Comparison of ENCODE assay signal across 9 cellular contexts in the genomic region with DNA sequence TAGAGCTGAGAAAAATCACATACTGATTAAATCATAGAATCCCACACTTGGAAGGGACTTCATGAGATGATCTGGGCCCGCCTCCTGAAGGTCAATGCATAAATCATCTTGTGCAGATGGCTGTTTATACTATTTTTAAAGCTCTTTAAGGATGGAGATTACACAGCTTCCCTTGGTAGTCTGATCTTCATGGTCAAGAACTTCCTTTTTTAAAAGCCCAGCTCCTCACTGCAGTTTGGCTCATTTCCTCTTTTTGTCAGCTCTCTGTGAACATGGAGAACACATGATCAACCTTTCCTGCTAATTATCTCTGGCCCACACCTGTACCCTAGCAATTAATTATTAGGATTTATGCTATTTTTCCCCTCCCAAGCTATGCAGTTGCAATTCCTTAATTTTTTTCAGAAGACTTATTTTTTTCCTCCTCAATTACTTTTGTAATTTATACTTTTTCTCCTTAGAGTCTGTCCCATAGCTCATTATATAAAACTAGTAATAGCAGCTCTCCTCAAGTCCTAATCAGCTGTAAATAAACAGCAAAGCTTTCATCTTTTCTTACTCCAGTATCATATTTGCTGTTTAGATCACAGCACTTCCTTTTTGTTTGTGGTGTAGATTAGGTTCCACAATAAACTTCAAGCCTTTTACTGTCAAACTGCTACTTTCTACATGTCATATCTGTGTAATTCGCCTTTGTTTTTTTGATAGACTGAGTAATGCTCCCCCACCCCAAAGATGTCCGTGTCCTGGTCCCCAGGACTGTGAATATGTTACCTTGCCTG. TPM values are rescaled to one million over a fixed set of nuclear protein-coding genes. Genes with fewer than 3 reads are reported as not detected.
DNase-seq lines count a peak whose midpoint lies in the region; ATAC-seq and TF ChIP-seq lines count a peak whose summit lies in the region.
"Had no signal": no experiment of that assay in that cellular context is flagged by ENCODE, and none has a peak within 500 bp of the region (broad histone marks: within the 10 kb centered on the region; RNA-seq: fewer than 3 reads in every experiment).

No MANE protein-coding gene starts in this region.

- H3K36me3 ChIP-seq in IMR-90 (ENCODE audit: control insufficient read depth, insufficient read depth, low read length) (no peaks in the 10 kb centered on the region), adrenal gland (replicated peaks in 1 of 2) (no peaks in the 10 kb centered on the region)
- H3K36me3 ChIP-seq: heart right ventricle had no signal

- H4K20me1 ChIP-seq in IMR-90 (ENCODE audit: insufficient read depth, low read length), result no peaks in the 10 kb centered on the region

- no peak overlapping the region for H3K4me3 ChIP-seq in IMR-90 (ENCODE audit: insufficient read depth, low read depth, low read length)
- H3K4me3 ChIP-seq in adrenal gland, result no peak overlapping the region
- H3K4me3 ChIP-seq: heart right ventricle had no signal

- H4K5ac ChIP-seq in IMR-90 (ENCODE audit: low read depth, low read length), result no peak overlapping the region

- no peak overlapping the region for H2AK5ac ChIP-seq in IMR-90 (ENCODE audit: low read depth, low read length)

- H3K27ac ChIP-seq in IMR-90 (ENCODE audit: insufficient read depth, low read length) (no peak overlapping the region), adrenal gland (no peak overlapping the region)
- H3K27ac ChIP-seq: heart right ventricle had no signal

- no peak overlapping the region for H3K4me2 ChIP-seq in IMR-90 (ENCODE audit: low read depth, low read length)

- H2BK120ac ChIP-seq in IMR-90 (ENCODE audit: low read depth, low read length), result no peak overlapping the region

- no TSS peak for BruUV-seq in IMR-90 (replicated peaks; lab: Mats Ljungman, UMichigan)

- no CpG with 5 or more reads among the region's 3 CpGs for WGBS in IMR-90 (ENCODE audit: extremely low coverage in 2 of 2, insufficient read length in 1 of 2), 2 experiments
- WGBS in adrenal gland, 4 donors, result 46 to 55% (median 54%) methylated on average over 3 of the region's 3 CpGs

- no peak overlapping the region; the same call in 1 of the 2 replicates for H3K4ac ChIP-seq in IMR-90 (ENCODE audit: low read depth, low read length)

- intact Hi-C loops in IMR-90 (cut with micrococcal nuclease) (loop anchor here (10.0 kb wide), 1 partner anchor 702 kb away; no protein-coding TSS in a partner anchor), adrenal gland (cut with DNase I) (no loop called here)

- TF ChIP-seq RAD21 in IMR-90 (IDR thresholded peaks at IDR 0.05; ENCODE audit: low read length), result no peak

- CTCF ChIA-PET in IMR-90 (lab: Yijun Ruan, JAX), result interaction anchor here (0.6 to 3.6 kb wide), 6 partner anchors 94 to 540 kb away, joined by 3 to 21 read pairs (median 4); no protein-coding TSS in a partner anchor

- no peaks in the 10 kb centered on the region for H3K9me3 ChIP-seq in IMR-90 (ENCODE audit: control insufficient read depth, insufficient read depth, low read length)
- peaks cover 0 to 5% (median 0%) of the 10 kb centered on the region in 3 donors for H3K9me3 ChIP-seq in adrenal gland (replicated peaks in 1 of 3)

- in situ Hi-C loops in IMR-90 (cut with MboI; ENCODE audit: low sequenced_read_pairs), result loop anchor here (5.0 to 10.0 kb wide), 2 partner anchors 122 to 539 kb away; no protein-coding TSS in a partner anchor

- H3K9me1 ChIP-seq in IMR-90 (ENCODE audit: insufficient read depth, low read length), result no peaks in the 10 kb centered on the region

- no peak for TF ChIP-seq CTCF in IMR-90 (conservative IDR thresholded peaks at IDR 0.05; ENCODE audit: low read depth, low read length)
- no peak for TF ChIP-seq CTCF in adrenal gland (IDR thresholded peaks at IDR 0.05)

- H4K91ac ChIP-seq in IMR-90 (ENCODE audit: insufficient read depth, low read depth, low read length), result no peak overlapping the region

- dilution Hi-C loops in IMR-90 (cut with HindIII; ENCODE audit: low sequenced_read_pairs, unreplicated experiment), result no loop called here

- TF ChIP-seq POLR2A in IMR-90 (IDR thresholded peaks at IDR 0.05; ENCODE audit: low read depth, low read length) (no peak), adrenal gland (IDR thresholded peaks at IDR 0.05) (no peak)

- no peak overlapping the region for H3K18ac ChIP-seq in IMR-90 (ENCODE audit: low read depth, low read length)

- H3K56ac ChIP-seq in IMR-90 (ENCODE audit: extremely low read depth, insufficient read depth, low read length), result no peak overlapping the region

- no peak overlapping the region for H2AK9ac ChIP-seq in IMR-90 (replicated peaks; ENCODE audit: low read depth, low read length, poor library complexity)

- H2BK20ac ChIP-seq in IMR-90 (ENCODE audit: low read depth, low read length), result no peak overlapping the region

- H3K27me3 ChIP-seq in IMR-90 (ENCODE audit: control insufficient read depth, insufficient read depth, low read length) (peaks cover 2% of the 10 kb centered on the region; the same call in 1 of the 2 replicates), adrenal gland (no peaks in the 10 kb centered on the region)
- H3K27me3 ChIP-seq: heart right ventricle had no signal

- H3K79me1 ChIP-seq in IMR-90 (ENCODE audit: low read depth in 1 of 2, low read length in 2 of 2), result no peaks in the 10 kb centered on the region

- no peak overlapping the region for H4K8ac ChIP-seq in IMR-90 (ENCODE audit: low read depth in 2 of 2, low read length in 2 of 2)

- POLR2A ChIA-PET in IMR-90 (lab: Charles Lee; ENCODE audit: unreplicated experiment), result no interaction called here

- H3K14ac ChIP-seq in IMR-90 (replicated peaks; ENCODE audit: low read depth, low read length), result no peak overlapping the region

- no peak overlapping the region for H3K9ac ChIP-seq in IMR-90 (ENCODE audit: low read depth, low read length)

- DNase-seq in IMR-90 (peak; percentile 34), globus pallidus (ENCODE audit: low spot score) (peak; percentile 46), NCI-H446 treated with DMSO at 0.1 percent for 48 hours (lab: John Stamatoyannopoulos, UW) (no peak), adrenal gland (no peak), NCI-H2029 (lab: John Stamatoyannopoulos, UW) (no peak), NCI-H446 (lab: John Stamatoyannopoulos, UW) (no peak)
- DNase-seq: heart right ventricle had no signal

- no peak overlapping the region for H2BK5ac ChIP-seq in IMR-90 (ENCODE audit: low read depth, low read length, poor library complexity, severe bottlenecking)

- H3K4me1 ChIP-seq in IMR-90 (ENCODE audit: control insufficient read depth, insufficient read depth, low read length), result peaks cover 5% of the 10 kb centered on the region; the same call in 1 of the 2 replicates
- H3K4me1 ChIP-seq in adrenal gland (replicated peaks in 1 of 2), result no peaks in the 10 kb centered on the region
- H3K4me1 ChIP-seq: heart right ventricle had no signal

- H3K23ac ChIP-seq in IMR-90 (ENCODE audit: low read depth, low read length), result no peak overlapping the region

- ATAC-seq in GM18511 (IDR thresholded peaks at IDR 0.05; ENCODE audit: unreplicated experiment) (peak; percentile 97), GM21723 (IDR thresholded peaks at IDR 0.05; ENCODE audit: unreplicated experiment) (peak; percentile 98), IMR-90 (ENCODE audit: low read depth) (no peak)

- H2AFZ ChIP-seq in IMR-90 (replicated peaks; ENCODE audit: low read length, poor library complexity), result no peak overlapping the region

- H2BK15ac ChIP-seq in IMR-90 (ENCODE audit: low read depth, low read length), result no peak overlapping the region

TF ChIP-seq in IMR-90, 13 proteins besides CTCF, POLR2A, EP300 and RAD21:
- TF ChIP-seq, protein P1, sequence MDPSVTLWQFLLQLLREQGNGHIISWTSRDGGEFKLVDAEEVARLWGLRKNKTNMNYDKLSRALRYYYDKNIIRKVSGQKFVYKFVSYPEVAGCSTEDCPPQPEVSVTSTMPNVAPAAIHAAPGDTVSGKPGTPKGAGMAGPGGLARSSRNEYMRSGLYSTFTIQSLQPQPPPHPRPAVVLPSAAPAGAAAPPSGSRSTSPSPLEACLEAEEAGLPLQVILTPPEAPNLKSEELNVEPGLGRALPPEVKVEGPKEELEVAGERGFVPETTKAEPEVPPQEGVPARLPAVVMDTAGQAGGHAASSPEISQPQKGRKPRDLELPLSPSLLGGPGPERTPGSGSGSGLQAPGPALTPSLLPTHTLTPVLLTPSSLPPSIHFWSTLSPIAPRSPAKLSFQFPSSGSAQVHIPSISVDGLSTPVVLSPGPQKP (IDR thresholded peaks at IDR 0.05; ENCODE audit: borderline replicate concordance, low read depth, low read length), result no peak
- TF ChIP-seq FOS (IDR thresholded peaks at IDR 0.05; ENCODE audit: low read depth, low read length), result no peak
- TF ChIP-seq RCOR1 (IDR thresholded peaks at IDR 0.05; ENCODE audit: insufficient replicate concordance, low read length), result no peak
- TF ChIP-seq MAZ (IDR thresholded peaks at IDR 0.05; ENCODE audit: borderline replicate concordance, low read depth, low read length), result no peak

RNA-seq across cellular contexts. Expression of a gene that starts 25.7 kb away (rescaled TPM):
- total RNA-seq in IMR-90 (2012; rRNA removed), result not detected in 2 replicates
- polyA plus RNA-seq in IMR-90 (2012; rRNA removed), result not detected in 2 replicates
- polyA plus RNA-seq in IMR-90 (2012; cell fraction: cytosol; rRNA removed), result not detected in 2 replicates
- not detected in 2 replicates for polyA plus RNA-seq in IMR-90 (2012; cell fraction: nucleus; rRNA removed; ENCODE audit: low replicate concordance)
- total RNA-seq in adrenal gland, result not detected
- under 1 TPM in 1 of 3 donors, not detected in 2; 0.51 TPM for polyA plus RNA-seq in adrenal gland
- total RNA-seq: heart right ventricle had no signal

RNA-seq across cellular contexts. Expression of a gene that starts 52.3 kb away (rescaled TPM):
- total RNA-seq in IMR-90 (2012; rRNA removed) (19.0 and 24.2 TPM in 2 replicates), adrenal gland (10 to 100 TPM in 3 of 8 donors, 1 to 10 TPM in 5; 1.9 to 49.2 (median 7.8) TPM)
- polyA plus RNA-seq in IMR-90 (2012; rRNA removed) (9.8 and 13.2 TPM in 2 replicates), adrenal gland (1 to 10 TPM in 1 of 3 donors, under 1 TPM in 2; 0.72 to 8.0 (median 0.77) TPM)
- 3.2 and 3.9 TPM in 2 replicates for polyA plus RNA-seq in IMR-90 (2012; cell fraction: cytosol; rRNA removed)
- 2.3 and 20.0 TPM in 2 replicates for polyA plus RNA-seq in IMR-90 (2012; cell fraction: nucleus; rRNA removed; ENCODE audit: low replicate concordance)

Comparison
In these comparisons a context has a peak if more than half of its experiments do, and no peak if none do; other contexts are left out.
1. DNase-seq: peak in IMR-90 (single experiment) and globus pallidus (single experiment); none in NCI-H446 treated with DMSO at 0.1 percent for 48 hours (single experiment), adrenal gland (0 of 7), NCI-H2029 (single experiment) and NCI-H446 (0 of 2).